Comparison of ENCODE assay signal across 26 cellular contexts in the genomic region with DNA sequence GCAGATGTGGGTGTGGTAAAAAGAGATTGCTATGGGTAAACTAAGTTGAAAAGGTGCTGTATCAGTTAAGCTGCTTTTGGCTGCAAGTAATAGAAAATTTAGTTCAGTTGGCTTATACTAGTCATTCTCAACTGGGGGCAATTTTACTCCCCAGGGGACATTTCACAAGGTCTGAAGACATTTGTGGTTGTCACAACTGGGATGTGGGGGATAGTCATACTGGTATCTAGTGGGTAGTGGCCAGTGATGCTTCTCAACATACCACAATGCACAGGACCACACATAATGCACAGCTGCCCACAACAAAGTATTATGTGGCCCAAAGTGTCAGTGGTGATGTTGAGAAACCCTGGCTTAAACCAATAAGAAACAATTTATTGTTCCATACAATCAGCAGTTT. TPM values are rescaled to one million over a fixed set of nuclear protein-coding genes. Genes with fewer than 3 reads are reported as not detected.
"Had no signal": no experiment of that assay in that cellular context is flagged by ENCODE, and none has a peak within 500 bp of the region (broad histone marks: within the 10 kb centered on the region; RNA-seq: fewer than 3 reads in every experiment).

No MANE protein-coding gene starts in this region.

- H3K9me3 Mint-ChIP-seq: activated B cell treated with CpG ODN at 0.5 μM for 24 hours; activated naive CD8-positive, alpha-beta T cell treated with anti-CD3 and anti-CD28 coated beads for 36 hours; central memory CD8-positive, alpha-beta T cell; memory B cell; naive B cell; T-helper 1 cell treated with Interleukin-12 subunit alpha and Interleukin-12 subunit beta and Interleukin-4 antibody, amounts not matched to agents 30 μg/mL and 1 μg/mL, for 36 hours had no signal

- H3K27ac Mint-ChIP-seq: activated B cell treated with CpG ODN at 0.5 μM for 24 hours; activated CD4-positive, alpha-beta T cell treated with anti-CD3 and anti-CD28 coated beads for 36 hours; activated naive CD8-positive, alpha-beta T cell treated with anti-CD3 and anti-CD28 coated beads for 36 hours; memory B cell; naive B cell; neural progenitor cell; T-helper 1 cell treated with Interleukin-12 subunit alpha and Interleukin-12 subunit beta and Interleukin-4 antibody, amounts not matched to agents 30 μg/mL and 1 μg/mL, for 36 hours had no signal

- H3K27me3 ChIP-seq: breast epithelium, dorsolateral prefrontal cortex, esophagus muscularis mucosa, gastrocnemius medialis, neural progenitor cell, sigmoid colon, stomach, upper lobe of left lung had no signal

- DNase-seq: activated B cell treated with CpG ODN at 0.5 μM for 24 hours; activated CD4-positive, alpha-beta T cell treated with anti-CD3 and anti-CD28 coated beads for 36 hours; activated CD4-positive, alpha-beta T cell treated with anti-CD3 and anti-CD28 coated beads, Interleukin-2, amount 50 U/mL, for 4 hours; activated CD8-positive, alpha-beta memory T cell treated with anti-CD3 and anti-CD28 coated beads, Interleukin-2, amount 50 U/mL, for 48 hours; activated naive CD4-positive, alpha-beta T cell treated with Interleukin-2 at 50 U/mL for 16 hours; activated naive CD8-positive, alpha-beta T cell treated with anti-CD3 and anti-CD28 coated beads for 36 hours; activated T-cell treated with anti-CD3 and anti-CD28 coated beads, Interleukin-2, amount 50 U/mL, for 48 hours; dorsolateral prefrontal cortex; gastrocnemius medialis; islet precursor cell; left cardiac atrium; mucosa of descending colon; naive B cell; posterior cingulate gyrus; sigmoid colon; spleen; stimulated activated CD4-positive, alpha-beta T cell treated with anti-CD3 and anti-CD28 coated beads, Interleukin-4, amount 100 ng/mL, for 24 hours; stomach; upper lobe of left lung had no signal

- H3K4me1 ChIP-seq: spleen had no signal

- H3K36me3 Mint-ChIP-seq: activated naive CD8-positive, alpha-beta T cell treated with anti-CD3 and anti-CD28 coated beads for 36 hours; memory B cell; naive B cell; neural progenitor cell had no signal

- H3K9me3 ChIP-seq: breast epithelium, esophagus muscularis mucosa, gastrocnemius medialis, mucosa of descending colon, sigmoid colon, spleen, stomach, upper lobe of left lung had no signal

- H3K4me1 Mint-ChIP-seq: activated B cell treated with CpG ODN at 0.5 μM for 24 hours; activated CD4-positive, alpha-beta T cell treated with anti-CD3 and anti-CD28 coated beads for 36 hours; activated naive CD8-positive, alpha-beta T cell treated with anti-CD3 and anti-CD28 coated beads for 36 hours; central memory CD8-positive, alpha-beta T cell; memory B cell; naive B cell had no signal

- H3K4me3 Mint-ChIP-seq: activated B cell treated with CpG ODN at 0.5 μM for 24 hours; activated CD4-positive, alpha-beta T cell treated with anti-CD3 and anti-CD28 coated beads for 36 hours; activated naive CD8-positive, alpha-beta T cell treated with anti-CD3 and anti-CD28 coated beads for 36 hours; central memory CD8-positive, alpha-beta T cell; memory B cell; naive B cell; neural progenitor cell; T-helper 1 cell treated with Interleukin-12 subunit alpha and Interleukin-12 subunit beta and Interleukin-4 antibody, amounts not matched to agents 30 μg/mL and 1 μg/mL, for 36 hours had no signal

- H3K36me3 ChIP-seq: breast epithelium, esophagus muscularis mucosa, gastrocnemius medialis, neural progenitor cell, sigmoid colon, spleen, stomach, upper lobe of left lung had no signal

- ATAC-seq: activated CD4-positive, alpha-beta T cell treated with anti-CD3 and anti-CD28 coated beads for 36 hours; gastrocnemius medialis; left cardiac atrium; mucosa of descending colon had no signal

- H3K4me3 ChIP-seq: breast epithelium, dorsolateral prefrontal cortex, esophagus muscularis mucosa, gastrocnemius medialis, mucosa of descending colon, neural progenitor cell, sigmoid colon, spleen, stomach, upper lobe of left lung had no signal

RNA-seq across cellular contexts. Expression of a gene that starts 31.4 kb away (rescaled TPM):
- total RNA-seq: activated B cell treated with CpG ODN at 0.5 μM for 24 hours; activated CD4-positive, alpha-beta T cell treated with anti-CD3 and anti-CD28 coated beads for 36 hours; activated CD8-positive, alpha-beta memory T cell treated with anti-CD3 and anti-CD28 coated beads for 36 hours; activated naive CD8-positive, alpha-beta T cell treated with anti-CD3 and anti-CD28 coated beads for 36 hours had no signal
